Comparison of ENCODE assay signal across 17 cellular contexts in the genomic region with DNA sequence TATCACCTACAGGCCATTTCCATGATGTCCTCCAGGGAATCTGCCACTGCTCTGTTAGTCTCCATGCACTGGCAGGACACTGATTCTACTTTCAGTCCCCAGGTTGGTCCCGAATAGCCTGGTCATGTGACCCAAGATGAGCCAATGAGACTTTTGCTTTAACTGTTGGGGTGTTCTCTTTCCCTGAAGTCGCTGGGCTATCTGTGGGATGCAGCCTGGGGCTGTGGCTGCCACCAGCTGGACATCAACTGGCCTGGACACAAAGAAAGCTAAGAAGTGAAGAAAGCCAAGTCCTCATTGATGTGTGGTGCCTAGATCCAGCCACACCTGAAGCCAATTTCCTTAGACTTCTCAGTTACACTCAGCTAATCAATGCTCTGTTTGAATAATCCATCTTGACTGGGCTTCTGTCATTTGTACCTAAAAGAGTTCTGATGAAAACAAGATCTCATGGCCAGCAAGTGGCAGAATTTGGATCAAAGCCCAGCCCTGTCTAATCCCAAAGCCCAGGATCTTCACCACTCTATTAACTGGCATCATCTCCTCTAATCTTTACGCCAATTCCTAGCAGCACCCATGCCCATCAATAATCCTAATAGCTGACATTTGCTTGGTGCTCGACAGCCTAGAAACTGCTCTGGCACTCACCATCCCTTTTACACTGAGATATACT. TPM values are rescaled to one million over a fixed set of nuclear protein-coding genes. Genes with fewer than 3 reads are reported as not detected.
DNase-seq lines count a peak whose midpoint lies in the region; ATAC-seq, FAIRE-seq and TF ChIP-seq lines count a peak whose summit lies in the region.
"Had no signal": no experiment of that assay in that cellular context is flagged by ENCODE, and none has a peak within 500 bp of the region (broad histone marks: within the 10 kb centered on the region; RNA-seq: fewer than 3 reads in every experiment).

No MANE protein-coding gene starts in this region.

- peaks cover 13% of the 10 kb centered on the region for H3K4me1 Mint-ChIP-seq in activated T-cell treated with anti-CD3 and anti-CD28 coated beads, Interleukin-2, amount 50 U/mL, for 72 hours (ENCODE audit: low read depth)
- H3K4me1 Mint-ChIP-seq: memory B cell had no signal

- ATAC-seq in heart left ventricle (no peak), Right ventricle myocardium superior (ENCODE audit: poor library complexity) (no peak), gastroesophageal sphincter (no peak), pancreas (no peak), HG02840 (IDR thresholded peaks at IDR 0.05; ENCODE audit: low FRiP score, unreplicated experiment) (no peak)
- no peak for ATAC-seq in activated T-cell treated with anti-CD3 and anti-CD28 coated beads, Interleukin-2, amount 50 U/mL, for 72 hours (replicated peaks in 1 of 2)
- ATAC-seq: stimulated activated naive CD8-positive, alpha-beta T cell treated with anti-CD3 and anti-CD28 coated beads, Interleukin-15, Interleukin-2, amounts not matched to agents 100 U/mL and 50 U/mL, for 24 hours had no signal

- no peak for TF ChIP-seq EP300 in gastroesophageal sphincter (IDR thresholded peaks at IDR 0.05)

- H3K27me3 ChIP-seq in heart left ventricle (no peaks in the 10 kb centered on the region), gastroesophageal sphincter (no peaks in the 10 kb centered on the region), pancreas (no peaks in the 10 kb centered on the region), uterus (no peaks in the 10 kb centered on the region)

- H3K36me3 ChIP-seq in heart left ventricle (peaks cover 0 to 18% (median 0%) of the 10 kb centered on the region in 9 donors), gastroesophageal sphincter (peaks cover 0 to 10% of the 10 kb centered on the region in 2 donors), pancreas (no peaks in the 10 kb centered on the region), uterus (no peaks in the 10 kb centered on the region)

- H3K4me3 ChIP-seq in heart left ventricle (no peak overlapping the region), gastroesophageal sphincter (no peak overlapping the region), pancreas (no peak overlapping the region), uterus (no peak overlapping the region)
- H3K4me3 ChIP-seq: PC-9 had no signal

- intact Hi-C loops in heart left ventricle (cut with DNase I), result no loop called here
- intact Hi-C loops in Right ventricle myocardium superior (cut with DNase I), result no loop called here
- intact Hi-C loops in pancreas (cut with DNase I), result no loop called here
- intact Hi-C loops in uterus (cut with DNase I; ENCODE audit: low total_unique reads), result loop anchor here (5.0 kb wide), 1 partner anchor 35 kb away; a partner anchor contains a TSS

- H3K4me1 ChIP-seq in heart left ventricle (peaks cover 0 to 86% (median 37%) of the 10 kb centered on the region in 12 donors), gastroesophageal sphincter (peaks cover 44 to 99% (median 68%) of the 10 kb centered on the region in 3 donors), pancreas (peaks cover 49 to 64% (median 51%) of the 10 kb centered on the region in 3 donors), uterus (peaks cover 37 to 55% of the 10 kb centered on the region in 2 donors)
- H3K4me1 ChIP-seq: Caco-2 had no signal

- no peaks in the 10 kb centered on the region for H3K9me3 ChIP-seq in heart left ventricle
- H3K9me3 ChIP-seq in gastroesophageal sphincter, result no peaks in the 10 kb centered on the region
- H3K9me3 ChIP-seq in pancreas, result no peaks in the 10 kb centered on the region
- H3K9me3 ChIP-seq in uterus, result no peaks in the 10 kb centered on the region
- H3K9me3 ChIP-seq: Caco-2 had no signal

- H3K36me3 Mint-ChIP-seq in activated T-cell treated with anti-CD3 and anti-CD28 coated beads, Interleukin-2, amount 50 U/mL, for 72 hours (ENCODE audit: insufficient read depth in 2 of 2), result no peaks in the 10 kb centered on the region
- H3K36me3 Mint-ChIP-seq: memory B cell had no signal

- no peak for FAIRE-seq in pancreas (lab: Jason Lieb, UNC)
- FAIRE-seq: endometrium had no signal

- TF ChIP-seq POLR2A in heart left ventricle (IDR thresholded peaks at IDR 0.05), result no peak
- TF ChIP-seq POLR2A in gastroesophageal sphincter (IDR thresholded peaks at IDR 0.05), result no peak
- TF ChIP-seq POLR2A in uterus (IDR thresholded peaks at IDR 0.05), result no peak

- H3K27ac Mint-ChIP-seq in activated T-cell treated with anti-CD3 and anti-CD28 coated beads, Interleukin-2, amount 50 U/mL, for 72 hours, result no peak overlapping the region
- H3K27ac Mint-ChIP-seq: activated CD4-positive, alpha-beta T cell treated with anti-CD3 and anti-CD28 coated beads, Interleukin-2, amount 10 ng/mL, durations not matched to agents 24 days and 14 days; memory B cell; T-helper 1 cell treated with Interleukin-12 subunit alpha and Interleukin-12 subunit beta and Interleukin-4 antibody, amounts not matched to agents 30 μg/mL and 1 μg/mL, for 36 hours had no signal

- H3K27ac ChIP-seq in heart left ventricle (peak overlapping the region; percentile 7 to 88 (median 69)), gastroesophageal sphincter (peak overlapping the region; percentile 92 to 94 (median 92)), pancreas (peak overlapping the region in 3 of 4 donors; percentile 58 to 88 (median 85)), uterus (peak overlapping the region; percentile 93 to 95)
- H3K27ac ChIP-seq: PC-9 had no signal

- no peaks in the 10 kb centered on the region for H3K9me3 Mint-ChIP-seq in activated T-cell treated with anti-CD3 and anti-CD28 coated beads, Interleukin-2, amount 50 U/mL, for 72 hours
- H3K9me3 Mint-ChIP-seq: activated CD4-positive, alpha-beta T cell treated with anti-CD3 and anti-CD28 coated beads, Interleukin-2, amount 10 ng/mL, durations not matched to agents 24 days and 14 days; memory B cell; T-helper 1 cell treated with Interleukin-12 subunit alpha and Interleukin-12 subunit beta and Interleukin-4 antibody, amounts not matched to agents 30 μg/mL and 1 μg/mL, for 36 hours had no signal

- 70 to 84% (median 79%) methylated on average over 4 of the region's 4 CpGs for whole genome bisulfite sequencing in heart left ventricle, 4 donors
- 34 to 68% methylated on average over 3 to 4 of the region's 4 CpGs for WGBS in gastroesophageal sphincter (ENCODE audit: low coverage in 1 of 2), 2 donors
- 75 to 77% methylated on average over 4 of the region's 4 CpGs for WGBS in pancreas, 2 donors

- H3K4me3 Mint-ChIP-seq in activated T-cell treated with anti-CD3 and anti-CD28 coated beads, Interleukin-2, amount 50 U/mL, for 72 hours, result no peak overlapping the region
- H3K4me3 Mint-ChIP-seq: activated CD4-positive, alpha-beta T cell treated with anti-CD3 and anti-CD28 coated beads, Interleukin-2, amount 10 ng/mL, durations not matched to agents 24 days and 14 days; memory B cell; T-helper 1 cell treated with Interleukin-12 subunit alpha and Interleukin-12 subunit beta and Interleukin-4 antibody, amounts not matched to agents 30 μg/mL and 1 μg/mL, for 36 hours had no signal

- peak in 1 of 5 donors; percentile 15 for DNase-seq in heart left ventricle
- DNase-seq in Right ventricle myocardium superior, result no peak
- DNase-seq in pancreas, result no peak
- peak in 1 of 2 donors; percentile 34 for DNase-seq in uterus
- no peak for DNase-seq in NCI-H1436 treated with DMSO at 0.1 percent for 48 hours (lab: John Stamatoyannopoulos, UW)
- DNase-seq in activated T-cell treated with anti-CD3 and anti-CD28 coated beads, Interleukin-2, amount 50 U/mL, for 72 hours, result no peak
- DNase-seq: activated CD4-positive, alpha-beta T cell treated with anti-CD3 and anti-CD28 coated beads, Interleukin-2, amount 10 ng/mL, durations not matched to agents 24 days and 14 days; Caco-2; NCI-H1105 treated with DMSO at 0.1 percent for 48 hours; PC-9; retina; stimulated activated naive CD8-positive, alpha-beta T cell treated with anti-CD3 and anti-CD28 coated beads, Interleukin-15, Interleukin-2, amounts not matched to agents 100 U/mL and 50 U/mL, for 24 hours had no signal

- TF ChIP-seq CTCF in heart left ventricle (IDR thresholded peaks at IDR 0.05) (no peak), gastroesophageal sphincter (IDR thresholded peaks at IDR 0.05) (no peak), pancreas (IDR thresholded peaks at IDR 0.05) (no peak), uterus (IDR thresholded peaks at IDR 0.05) (no peak)

- H3K27me3 Mint-ChIP-seq in activated T-cell treated with anti-CD3 and anti-CD28 coated beads, Interleukin-2, amount 50 U/mL, for 72 hours (ENCODE audit: low read depth), result peaks cover 18% of the 10 kb centered on the region

RNA-seq across cellular contexts. Expression of a gene that starts 37.1 kb away (rescaled TPM):
- 10 to 100 TPM in 2 of 9 donors, 1 to 10 TPM in 7; 3.3 to 22.7 (median 8.4) TPM for total RNA-seq in heart left ventricle
- 1 to 10 TPM; 1.1 to 6.9 TPM for polyA plus RNA-seq in heart left ventricle
- total RNA-seq in Right ventricle myocardium superior, result 5.3 TPM
- total RNA-seq in gastroesophageal sphincter, result 10 to 100 TPM; 40.2 to 80.9 (median 56.0) TPM
- total RNA-seq in pancreas, result 10 to 100 TPM in 5 of 6 donors, 1 to 10 TPM in 1; 9.7 to 24.9 (median 12.9) TPM
- 1 to 10 TPM; 4.2 to 4.3 TPM for polyA plus RNA-seq in pancreas
- total RNA-seq in uterus, result 10 to 100 TPM; 26.1 to 82.6 (median 31.0) TPM
- 1 to 10 TPM in 1 of 2 donors, under 1 TPM in 1; 0.49 to 1.3 TPM for total RNA-seq in activated T-cell treated with anti-CD3 and anti-CD28 coated beads, Interleukin-2, amount 50 U/mL, for 72 hours
